Comparison of ENCODE assay signal across 1 cellular context in genomic region chr13:37074703-37075102, GRCh38.
TF ChIP-seq lines count a peak whose summit lies in the region.

No MANE protein-coding gene starts in this region.

TF ChIP-seq in A549, 52 proteins besides CTCF, POLR2A, EP300 and RAD21 (continued from another document):
- TF ChIP-seq HOXB13 (CRISPR knock-in tag; IDR thresholded peaks at IDR 0.05; ENCODE audit: low read depth) (no peak), FOXS1 (CRISPR knock-in tag; IDR thresholded peaks at IDR 0.05) (no peak)
